ENCODE assay signal across 21 cellular contexts in genomic region chr1:40793617-40794016, GRCh38. TPM values are rescaled to one million over a fixed set of nuclear protein-coding genes. Genes with fewer than 3 reads are reported as not detected.
"Had no signal": no experiment of that assay in that cellular context is flagged by ENCODE, and none has a peak within 500 bp of the region (broad histone marks: within the 10 kb centered on the region; RNA-seq: fewer than 3 reads in every experiment).

No MANE protein-coding gene starts in this region.

- H3K36me3 ChIP-seq: prostate gland, SJSA1, spleen, upper lobe of right lung had no signal

- H3K4me1 ChIP-seq: prostate gland, SJSA1, upper lobe of right lung had no signal

- H3K27ac ChIP-seq: prostate gland, SJSA1, spleen, upper lobe of right lung had no signal

- DNase-seq: activated B cell treated with CpG ODN at 0.5 μM for 24 hours; activated CD4-positive, alpha-beta memory T cell treated with anti-CD3 and anti-CD28 coated beads, Interleukin-2, amount 10 ng/mL, durations not matched to agents 7 days and 5 days; activated CD4-positive, alpha-beta T cell treated with anti-CD3 and anti-CD28 coated beads for 36 hours; activated gamma-delta T cell treated with Interleukin-2 at 50 U/mL for 16 hours; aorta; central memory CD4-positive, alpha-beta T cell; dermis blood vessel endothelial cell; effector CD8-positive, alpha-beta T cell; foreskin melanocyte; left ventricle myocardium superior; mammary epithelial cell; midbrain; spleen; stimulated activated CD4-positive, alpha-beta T cell treated with anti-CD3 and anti-CD28 coated beads, Interleukin-4, amount 100 ng/mL, for 24 hours; stimulated activated naive CD8-positive, alpha-beta T cell treated with anti-CD3 and anti-CD28 coated beads, Interleukin-15, Interleukin-2, amounts not matched to agents 100 U/mL and 50 U/mL, for 24 hours; upper lobe of right lung had no signal

- H3K4me3 Mint-ChIP-seq: activated B cell treated with CpG ODN at 0.5 μM for 24 hours; activated CD4-positive, alpha-beta memory T cell treated with anti-CD3 and anti-CD28 coated beads, Interleukin-2, amount 10 ng/mL, durations not matched to agents 7 days and 5 days; activated CD4-positive, alpha-beta T cell treated with anti-CD3 and anti-CD28 coated beads for 36 hours; activated T-helper 1 cell treated with anti-CD3 and anti-CD28 coated beads, Interleukin-12 subunit alpha, Interleukin-12 subunit beta, Interleukin-2, Interleukin-4 antibody, amounts not matched to agents 30 ng/mL and 10 ng/mL and 1 ng/mL, durations not matched to agents 14 hours and 24 hours and 36 hours; T-helper 1 cell treated with Interleukin-12 subunit alpha and Interleukin-12 subunit beta and Interleukin-4 antibody, amounts not matched to agents 30 μg/mL and 1 μg/mL, for 36 hours had no signal

- H3K27me3 Mint-ChIP-seq: activated CD4-positive, alpha-beta T cell treated with anti-CD3 and anti-CD28 coated beads for 36 hours had no signal

- H3K9me3 ChIP-seq: prostate gland, SJSA1, spleen, upper lobe of right lung had no signal

- H3K9me3 Mint-ChIP-seq: activated B cell treated with CpG ODN at 0.5 μM for 24 hours; activated CD4-positive, alpha-beta memory T cell treated with anti-CD3 and anti-CD28 coated beads, Interleukin-2, amount 10 ng/mL, durations not matched to agents 7 days and 5 days; activated T-helper 1 cell treated with anti-CD3 and anti-CD28 coated beads, Interleukin-12 subunit alpha, Interleukin-12 subunit beta, Interleukin-2, Interleukin-4 antibody, amounts not matched to agents 30 ng/mL and 10 ng/mL and 1 ng/mL, durations not matched to agents 14 hours and 24 hours and 36 hours; T-helper 1 cell treated with Interleukin-12 subunit alpha and Interleukin-12 subunit beta and Interleukin-4 antibody, amounts not matched to agents 30 μg/mL and 1 μg/mL, for 36 hours had no signal

- H3K27me3 ChIP-seq: spleen, upper lobe of right lung had no signal

- H3K27ac Mint-ChIP-seq: activated B cell treated with CpG ODN at 0.5 μM for 24 hours; activated CD4-positive, alpha-beta memory T cell treated with anti-CD3 and anti-CD28 coated beads, Interleukin-2, amount 10 ng/mL, durations not matched to agents 7 days and 5 days; activated CD4-positive, alpha-beta T cell treated with anti-CD3 and anti-CD28 coated beads for 36 hours; activated T-helper 1 cell treated with anti-CD3 and anti-CD28 coated beads, Interleukin-12 subunit alpha, Interleukin-12 subunit beta, Interleukin-2, Interleukin-4 antibody, amounts not matched to agents 30 ng/mL and 10 ng/mL and 1 ng/mL, durations not matched to agents 14 hours and 24 hours and 36 hours; T-helper 1 cell treated with Interleukin-12 subunit alpha and Interleukin-12 subunit beta and Interleukin-4 antibody, amounts not matched to agents 30 μg/mL and 1 μg/mL, for 36 hours had no signal

- FAIRE-seq: islet of Langerhans had no signal

- ATAC-seq: activated CD4-positive, alpha-beta T cell treated with anti-CD3 and anti-CD28 coated beads for 36 hours; left ventricle myocardium superior; stimulated activated naive CD8-positive, alpha-beta T cell treated with anti-CD3 and anti-CD28 coated beads, Interleukin-15, Interleukin-2, amounts not matched to agents 100 U/mL and 50 U/mL, for 24 hours; upper lobe of right lung had no signal

- H3K4me3 ChIP-seq: prostate gland, SJSA1, spleen, upper lobe of right lung had no signal

RNA-seq across cellular contexts. Expression of gene KCNQ4, which starts 10.0 kb away (rescaled TPM):
- total RNA-seq: dermis blood vessel endothelial cell, mammary epithelial cell had no signal
